8 cellular contexts compared by ENCODE assay signal in genomic region chr9:130579738-130580463, GRCh38. TPM values are rescaled to one million over a fixed set of nuclear protein-coding genes. Genes with fewer than 3 reads are reported as not detected.
A peak's percentile ranks its signal among the peaks of the same experiment; 100 is the strongest.
DNase-seq lines count a peak whose midpoint lies in the region; ATAC-seq and TF ChIP-seq lines count a peak whose summit lies in the region.

No MANE protein-coding gene starts in this region.

- H3K4me1 Mint-ChIP-seq in progenitor cell of endocrine pancreas (ENCODE audit: low read depth), result peaks cover 14% of the 10 kb centered on the region

- H3K36me3 ChIP-seq in WERI-Rb-1 (peaks cover 32% of the 10 kb centered on the region), cardiac muscle cell (no peaks in the 10 kb centered on the region)

- peak overlapping the region; percentile 99 for H3K4me3 ChIP-seq in WERI-Rb-1 (ENCODE audit: low read depth, low read length)
- peak overlapping the region; percentile 99 for H3K4me3 ChIP-seq in cardiac muscle cell

- H3K4me1 ChIP-seq in cardiac muscle cell (ENCODE audit: low read depth), result peaks cover 42% of the 10 kb centered on the region

- H3K9me3 ChIP-seq in WERI-Rb-1 (ENCODE audit: severe bottlenecking) (no peaks in the 10 kb centered on the region), cardiac muscle cell (ENCODE audit: low read depth) (no peaks in the 10 kb centered on the region)

- H3K36me3 Mint-ChIP-seq in progenitor cell of endocrine pancreas (ENCODE audit: insufficient read depth), result no peaks in the 10 kb centered on the region

- DNase-seq in WERI-Rb-1, result no peak
- no peak for DNase-seq in cardiac muscle cell (ENCODE audit: low read depth in 1 of 2, low spot score in 1 of 2)
- no peak for DNase-seq in progenitor cell of endocrine pancreas (ENCODE audit: low spot score, unreplicated experiment)
- DNase-seq in medulla oblongata (ENCODE audit: extremely low spot score), result no peak
- DNase-seq in NCI-H2081 treated with DMSO at 0.1 percent for 48 hours (lab: John Stamatoyannopoulos, UW), result no peak

- ATAC-seq in GM18873 (IDR thresholded peaks at IDR 0.05; ENCODE audit: low FRiP score, unreplicated experiment) (peak; percentile 32), HG02973 (IDR thresholded peaks at IDR 0.05; ENCODE audit: unreplicated experiment) (peak; percentile 20), HG03439 (IDR thresholded peaks at IDR 0.05; ENCODE audit: unreplicated experiment) (no peak)

- peak overlapping the region; percentile 91 for H3K27ac Mint-ChIP-seq in progenitor cell of endocrine pancreas

- H3K27ac ChIP-seq in WERI-Rb-1 (peak overlapping the region; percentile 75), cardiac muscle cell (peak overlapping the region; percentile 82)

- H3K9me3 Mint-ChIP-seq in progenitor cell of endocrine pancreas (ENCODE audit: low read depth), result no peaks in the 10 kb centered on the region

- H3K27me3 ChIP-seq in WERI-Rb-1 (ENCODE audit: insufficient read depth, low read depth, severe bottlenecking) (no peaks in the 10 kb centered on the region), cardiac muscle cell (no peaks in the 10 kb centered on the region)

- H3K4me3 Mint-ChIP-seq in progenitor cell of endocrine pancreas (ENCODE audit: low read depth), result peak overlapping the region; percentile 87

- no peak for TF ChIP-seq CTCF in WERI-Rb-1 (IDR thresholded peaks at IDR 0.05; ENCODE audit: low read depth, low read length)
- TF ChIP-seq CTCF in cardiac muscle cell (IDR thresholded peaks at IDR 0.05; ENCODE audit: low read depth, low read length), result no peak
- no peak for TF ChIP-seq CTCF in progenitor cell of endocrine pancreas (IDR thresholded peaks at IDR 0.05; ENCODE audit: unreplicated experiment)

- H3K27me3 Mint-ChIP-seq in progenitor cell of endocrine pancreas, result peaks cover 3% of the 10 kb centered on the region

RNA-seq across cellular contexts. Expression of gene FUBP3, which starts 0.5 kb away (rescaled TPM):
- total RNA-seq in cardiac muscle cell, result 69.5 and 115 TPM in 2 replicates
- 82.0 and 116 TPM in 2 replicates for polyA plus RNA-seq in cardiac muscle cell
- total RNA-seq in progenitor cell of endocrine pancreas, result 62.8 and 68.9 TPM in 2 replicates
